Comparison of ENCODE assay signal across 9 cellular contexts in genomic region chr1:228937851-228938247, GRCh38.
DNase-seq lines count a peak whose midpoint lies in the region; ATAC-seq and TF ChIP-seq lines count a peak whose summit lies in the region.
"Had no signal": no experiment of that assay in that cellular context is flagged by ENCODE, and none has a peak within 500 bp of the region (broad histone marks: within the 10 kb centered on the region; RNA-seq: fewer than 3 reads in every experiment).

No MANE protein-coding gene starts in this region.

- H3K27ac Mint-ChIP-seq in activated CD8-positive, alpha-beta memory T cell treated with anti-CD3 and anti-CD28 coated beads, Interleukin-2, amount 10 ng/mL, durations not matched to agents 7 days and 5 days, result peak overlapping the region; percentile 83
- H3K27ac Mint-ChIP-seq in natural killer cell, result peak overlapping the region; percentile 51 to 74
- H3K27ac Mint-ChIP-seq in activated T-helper 17 cell treated with anti-CD3 and anti-CD28 coated beads, Interleukin-2, amount 50 U/mL, for 72 hours, result no peak overlapping the region

- no peaks in the 10 kb centered on the region for H3K27me3 ChIP-seq in esophagus muscularis mucosa
- H3K27me3 ChIP-seq in transverse colon, result no peaks in the 10 kb centered on the region

- H3K9me3 Mint-ChIP-seq in activated CD8-positive, alpha-beta memory T cell treated with anti-CD3 and anti-CD28 coated beads, Interleukin-2, amount 10 ng/mL, durations not matched to agents 7 days and 5 days (ENCODE audit: low read depth), result no peaks in the 10 kb centered on the region
- no peaks in the 10 kb centered on the region for H3K9me3 Mint-ChIP-seq in natural killer cell
- H3K9me3 Mint-ChIP-seq in activated T-helper 17 cell treated with anti-CD3 and anti-CD28 coated beads, Interleukin-2, amount 50 U/mL, for 72 hours, result no peaks in the 10 kb centered on the region

- H3K27me3 Mint-ChIP-seq in activated CD8-positive, alpha-beta memory T cell treated with anti-CD3 and anti-CD28 coated beads, Interleukin-2, amount 10 ng/mL, durations not matched to agents 7 days and 5 days, result peaks cover 14% of the 10 kb centered on the region
- H3K27me3 Mint-ChIP-seq in natural killer cell (ENCODE audit: low read depth in 2 of 2), result peaks cover 0 to 2% of the 10 kb centered on the region in 2 donors
- no peaks in the 10 kb centered on the region for H3K27me3 Mint-ChIP-seq in activated T-helper 17 cell treated with anti-CD3 and anti-CD28 coated beads, Interleukin-2, amount 50 U/mL, for 72 hours

- no peaks in the 10 kb centered on the region for H3K36me3 Mint-ChIP-seq in activated CD8-positive, alpha-beta memory T cell treated with anti-CD3 and anti-CD28 coated beads, Interleukin-2, amount 10 ng/mL, durations not matched to agents 7 days and 5 days
- H3K36me3 Mint-ChIP-seq in natural killer cell, result no peaks in the 10 kb centered on the region
- no peaks in the 10 kb centered on the region for H3K36me3 Mint-ChIP-seq in activated T-helper 17 cell treated with anti-CD3 and anti-CD28 coated beads, Interleukin-2, amount 50 U/mL, for 72 hours (ENCODE audit: low read depth)

- H3K36me3 ChIP-seq in esophagus muscularis mucosa (no peaks in the 10 kb centered on the region), transverse colon (no peaks in the 10 kb centered on the region)

- peaks cover 40% of the 10 kb centered on the region for H3K4me1 Mint-ChIP-seq in activated CD8-positive, alpha-beta memory T cell treated with anti-CD3 and anti-CD28 coated beads, Interleukin-2, amount 10 ng/mL, durations not matched to agents 7 days and 5 days
- peaks cover 33 to 47% of the 10 kb centered on the region in 2 donors for H3K4me1 Mint-ChIP-seq in natural killer cell
- no peaks in the 10 kb centered on the region for H3K4me1 Mint-ChIP-seq in activated T-helper 17 cell treated with anti-CD3 and anti-CD28 coated beads, Interleukin-2, amount 50 U/mL, for 72 hours

- H3K27ac ChIP-seq in esophagus muscularis mucosa (replicated peaks in 1 of 4) (peak overlapping the region in 3 of 4 donors; percentile 28 to 63 (median 53)), transverse colon (peak overlapping the region in 3 of 4 donors; percentile 10 to 33 (median 10))

- no peak for DNase-seq in activated CD8-positive, alpha-beta memory T cell treated with anti-CD3 and anti-CD28 coated beads, Interleukin-2, amount 10 ng/mL, durations not matched to agents 7 days and 5 days
- no peak for DNase-seq in activated CD8-positive, alpha-beta memory T cell treated with anti-CD3 and anti-CD28 coated beads, Interleukin-2, amount 50 U/mL, for 4 hours
- DNase-seq in esophagus muscularis mucosa (ENCODE audit: extremely low spot score) (no peak), natural killer cell (no peak), transverse colon (no peak)
- DNase-seq: effector CD8-positive, alpha-beta T cell had no signal

- ATAC-seq in activated CD8-positive, alpha-beta memory T cell treated with anti-CD3 and anti-CD28 coated beads, Interleukin-2, amount 10 ng/mL, durations not matched to agents 7 days and 5 days, result peak; percentile 5
- no peak for ATAC-seq in natural killer cell
- ATAC-seq in activated T-helper 17 cell treated with anti-CD3 and anti-CD28 coated beads, Interleukin-2, amount 50 U/mL, for 72 hours (replicated peaks), result no peak
- ATAC-seq in HG02763 (IDR thresholded peaks at IDR 0.05; ENCODE audit: unreplicated experiment), result no peak
- ATAC-seq in GM18505 (IDR thresholded peaks at IDR 0.05; ENCODE audit: unreplicated experiment), result no peak

- TF ChIP-seq POLR2A in esophagus muscularis mucosa (IDR thresholded peaks at IDR 0.05; ENCODE audit: low read depth) (no peak), transverse colon (IDR thresholded peaks at IDR 0.05) (no peak), GM18505 (IDR thresholded peaks at IDR 0.05; ENCODE audit: borderline replicate concordance, extremely low read depth, insufficient read depth, insufficient read length) (no peak)

- intact Hi-C loops in esophagus muscularis mucosa (cut with DNase I) (no loop called here), natural killer cell (cut with micrococcal nuclease) (no loop called here), transverse colon (cut with DNase I; ENCODE audit: low total_unique reads) (no loop called here)

- in situ Hi-C loops in transverse colon (cut with MboI; ENCODE audit: low pct_ligation_motif_present in 1 of 4, low pct_unique_long_range_greater_than_20kb in 1 of 4, low sequenced_read_pairs in 3 of 4), result no loop called here

- no peak overlapping the region for H3K4me3 ChIP-seq in esophagus muscularis mucosa
- no peak overlapping the region for H3K4me3 ChIP-seq in transverse colon

- H3K9me3 ChIP-seq in esophagus muscularis mucosa (no peaks in the 10 kb centered on the region), transverse colon (no peaks in the 10 kb centered on the region)

- CTCF ChIA-PET in activated CD8-positive, alpha-beta memory T cell treated with anti-CD3 and anti-CD28 coated beads, Interleukin-2, amount 10 ng/mL, durations not matched to agents 7 days and 5 days (lab: Charles Lee), result interaction anchor here (1.1 to 1.4 kb wide), 3 partner anchors 9 to 289 kb away, joined by 3 read pairs; no protein-coding TSS in a partner anchor

- no peak for TF ChIP-seq EP300 in esophagus muscularis mucosa (IDR thresholded peaks at IDR 0.05)
- no peak for TF ChIP-seq EP300 in transverse colon (IDR thresholded peaks at IDR 0.05; ENCODE audit: low read depth)

- WGBS in esophagus muscularis mucosa, result 76% methylated on average over 8 of the region's 9 CpGs
- WGBS in transverse colon (ENCODE audit: low coverage in 1 of 2), 2 donors, result 65% methylated on average over 7 to 9 of the region's 9 CpGs

- H3K4me3 Mint-ChIP-seq in activated CD8-positive, alpha-beta memory T cell treated with anti-CD3 and anti-CD28 coated beads, Interleukin-2, amount 10 ng/mL, durations not matched to agents 7 days and 5 days, result no peak overlapping the region
- no peak overlapping the region for H3K4me3 Mint-ChIP-seq in natural killer cell
- no peak overlapping the region for H3K4me3 Mint-ChIP-seq in activated T-helper 17 cell treated with anti-CD3 and anti-CD28 coated beads, Interleukin-2, amount 50 U/mL, for 72 hours

- TF ChIP-seq CTCF in esophagus muscularis mucosa (IDR thresholded peaks at IDR 0.05), result no peak
- TF ChIP-seq CTCF in natural killer cell (IDR thresholded peaks at IDR 0.05), result no peak
- TF ChIP-seq CTCF in transverse colon (IDR thresholded peaks at IDR 0.05), result no peak

- H3K4me1 ChIP-seq in esophagus muscularis mucosa (peaks cover 22 to 31% (median 27%) of the 10 kb centered on the region in 4 donors), transverse colon (peaks cover 0 to 46% (median 22%) of the 10 kb centered on the region in 4 donors)
